Comparison of ENCODE assay signal across 8 cellular contexts in genomic region chr5:55308254-55308836, GRCh38. TPM values are rescaled to one million over a fixed set of nuclear protein-coding genes. Genes with fewer than 3 reads are reported as not detected.
DNase-seq lines count a peak whose midpoint lies in the region; ATAC-seq and TF ChIP-seq lines count a peak whose summit lies in the region.

No MANE protein-coding gene starts in this region.

- peaks cover 22% of the 10 kb centered on the region for H3K4me1 Mint-ChIP-seq in activated CD4-positive, alpha-beta memory T cell treated with anti-CD3 and anti-CD28 coated beads, Interleukin-2, amount 10 ng/mL, durations not matched to agents 7 days and 5 days

- no peaks in the 10 kb centered on the region for H3K36me3 ChIP-seq in spleen

- no peak for TF ChIP-seq POLR2A in spleen (IDR thresholded peaks at IDR 0.05)

- POLR2A ChIA-PET in activated CD4-positive, alpha-beta memory T cell treated with anti-CD3 and anti-CD28 coated beads, Interleukin-2, amount 10 ng/mL, durations not matched to agents 7 days and 5 days (lab: Charles Lee): interaction anchor here (0.7 to 2.9 kb wide), 11 partner anchors 11 to 397 kb away, joined by 3 to 19 read pairs (median 4); partner anchors contain the start of gene PLPP1

- peaks cover 20% of the 10 kb centered on the region for H3K36me3 Mint-ChIP-seq in activated CD4-positive, alpha-beta memory T cell treated with anti-CD3 and anti-CD28 coated beads, Interleukin-2, amount 10 ng/mL, durations not matched to agents 7 days and 5 days (ENCODE audit: low read depth)

- in situ Hi-C loops in KBM-7 (cut with MboI; ENCODE audit: low pct_unique_long_range_greater_than_20kb, low sequenced_read_pairs): no loop called here

- H3K9me3 Mint-ChIP-seq in activated CD4-positive, alpha-beta memory T cell treated with anti-CD3 and anti-CD28 coated beads, Interleukin-2, amount 10 ng/mL, durations not matched to agents 7 days and 5 days: peaks cover 2% of the 10 kb centered on the region

- intact Hi-C loops in right cardiac atrium (cut with DNase I): no loop called here
- intact Hi-C loops in spleen (cut with DNase I; ENCODE audit: low total_unique reads): no loop called here

- TF ChIP-seq CTCF in GM12872 (IDR thresholded peaks at IDR 0.05; ENCODE audit: insufficient read depth, low read depth, low read length) (peak; percentile 23; the same call in 1 of the 3 replicates), spleen (IDR thresholded peaks at IDR 0.05 in 8 of 11, conservative IDR thresholded peaks at IDR 0.05 in 3 of 11) (no peak)

- H3K4me3 Mint-ChIP-seq in activated CD4-positive, alpha-beta memory T cell treated with anti-CD3 and anti-CD28 coated beads, Interleukin-2, amount 10 ng/mL, durations not matched to agents 7 days and 5 days: no peak overlapping the region

- H3K27ac ChIP-seq in right cardiac atrium (ENCODE audit: low read length) (peak overlapping the region; percentile 91), spleen (peak overlapping the region; percentile 90 to 97 (median 94))

- H3K4me3 ChIP-seq in right cardiac atrium (ENCODE audit: low read length) (peak overlapping the region; percentile 88), spleen (peak overlapping the region; percentile 61 to 91 (median 76))

- no peaks in the 10 kb centered on the region for H3K27me3 Mint-ChIP-seq in activated CD4-positive, alpha-beta memory T cell treated with anti-CD3 and anti-CD28 coated beads, Interleukin-2, amount 10 ng/mL, durations not matched to agents 7 days and 5 days

- H3K27ac Mint-ChIP-seq in activated CD4-positive, alpha-beta memory T cell treated with anti-CD3 and anti-CD28 coated beads, Interleukin-2, amount 10 ng/mL, durations not matched to agents 7 days and 5 days: no peak overlapping the region

- CTCF ChIA-PET in activated CD4-positive, alpha-beta memory T cell treated with anti-CD3 and anti-CD28 coated beads, Interleukin-2, amount 10 ng/mL, durations not matched to agents 7 days and 5 days (lab: Charles Lee): interaction anchor here (0.7 to 3.3 kb wide), 4 partner anchors 15 to 246 kb away, joined by 3 to 19 read pairs (median 4); partner anchors contain the start of gene CCNO

- H3K9me3 ChIP-seq in right cardiac atrium (ENCODE audit: control insufficient read depth, low read length) (no peaks in the 10 kb centered on the region), spleen (no peaks in the 10 kb centered on the region)

- H3K4me1 ChIP-seq in right cardiac atrium (ENCODE audit: control insufficient read depth, insufficient read depth, low read length): peaks cover 3% of the 10 kb centered on the region
- H3K4me1 ChIP-seq in spleen: peaks cover 51 to 89% (median 74%) of the 10 kb centered on the region in 6 donors

- H3K27me3 ChIP-seq in right cardiac atrium (ENCODE audit: control insufficient read depth, insufficient read depth): no peaks in the 10 kb centered on the region
- no peaks in the 10 kb centered on the region for H3K27me3 ChIP-seq in spleen (replicated peaks in 1 of 7)

- DNase-seq in AG08396 (ENCODE audit: low spot score): peak; percentile 12
- peak; percentile 61 for DNase-seq in KBM-7
- peak; percentile 25 for DNase-seq in activated CD4-positive, alpha-beta memory T cell treated with anti-CD3 and anti-CD28 coated beads, Interleukin-2, amount 10 ng/mL, durations not matched to agents 7 days and 5 days
- DNase-seq in right cardiac atrium: no peak
- DNase-seq in spleen: no peak
- no peak for DNase-seq in effector CD4-positive, alpha-beta T cell

- under 1% methylated on average over 13 of the region's 13 CpGs for WGBS in right cardiac atrium
- WGBS in spleen, 5 donors: 0 to 1% (median 1%) methylated on average over 13 of the region's 13 CpGs

- peak in 1 of 2 donors; percentile 2 for ATAC-seq in right cardiac atrium
- no peak for ATAC-seq in HG03378 (IDR thresholded peaks at IDR 0.05; ENCODE audit: unreplicated experiment)

RNA-seq across cellular contexts. Expression of gene MTREX, which starts 0.6 kb away (rescaled TPM):
- total RNA-seq in activated CD4-positive, alpha-beta memory T cell treated with anti-CD3 and anti-CD28 coated beads, Interleukin-2, amount 10 ng/mL, durations not matched to agents 7 days and 5 days: 10 to 100 TPM; 69.7 to 71.4 TPM
- total RNA-seq in right cardiac atrium: 10 to 100 TPM; 54.5 to 65.6 (median 63.1) TPM
- polyA plus RNA-seq in right cardiac atrium: 22.2 TPM
- 10 to 100 TPM; 48.4 to 73.6 (median 64.3) TPM for total RNA-seq in spleen
- polyA plus RNA-seq in spleen: 10 to 100 TPM; 13.8 to 20.4 (median 19.4) TPM

RNA-seq across cellular contexts. Expression of gene DHX29, which starts 0.9 kb away (rescaled TPM):
- 10 to 100 TPM; 13.0 to 15.5 TPM for total RNA-seq in activated CD4-positive, alpha-beta memory T cell treated with anti-CD3 and anti-CD28 coated beads, Interleukin-2, amount 10 ng/mL, durations not matched to agents 7 days and 5 days
- total RNA-seq in right cardiac atrium (10 to 100 TPM; 19.5 to 21.4 (median 20.5) TPM), spleen (10 to 100 TPM; 16.3 to 27.0 (median 18.4) TPM)
- polyA plus RNA-seq in right cardiac atrium (9.1 TPM), spleen (1 to 10 TPM; 4.5 to 6.9 (median 5.1) TPM)

Comparison
In these comparisons a context has a peak if more than half of its experiments do, and no peak if none do; other contexts are left out.
1. DNase-seq: peak in AG08396 (single experiment), KBM-7 (single experiment) and activated CD4-positive, alpha-beta memory T cell treated with anti-CD3 and anti-CD28 coated beads, Interleukin-2, amount 10 ng/mL, durations not matched to agents 7 days and 5 days (single experiment); none in right cardiac atrium (0 of 3), spleen (single experiment) and effector CD4-positive, alpha-beta T cell (single experiment).